ENCODE assay signal across 13 cellular contexts in the genomic region with DNA sequence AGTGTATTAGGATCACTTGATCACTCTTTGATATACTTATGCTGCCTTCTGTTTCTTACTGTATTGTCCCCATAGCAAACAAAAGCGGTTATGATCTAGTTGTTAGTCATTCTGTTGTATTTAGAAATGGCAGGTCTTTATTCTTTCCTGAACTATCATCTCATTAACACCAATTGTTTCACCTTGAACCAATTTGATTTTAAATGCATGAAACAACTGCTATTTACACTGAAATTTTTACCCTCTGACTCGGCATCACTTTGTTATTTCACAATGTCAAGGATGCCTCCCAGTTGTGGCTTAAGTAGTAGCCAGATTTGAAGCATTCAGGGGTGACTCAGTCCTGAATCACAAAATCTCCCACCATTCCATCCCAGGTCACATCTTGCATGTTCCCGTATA.
DNase-seq lines count a peak whose midpoint lies in the region; ATAC-seq and TF ChIP-seq lines count a peak whose summit lies in the region.
"Had no signal": no experiment of that assay in that cellular context is flagged by ENCODE, and none has a peak within 500 bp of the region (broad histone marks: within the 10 kb centered on the region; RNA-seq: fewer than 3 reads in every experiment).

No MANE protein-coding gene starts in this region.

- no peaks in the 10 kb centered on the region for H3K9me3 ChIP-seq in PC-3 (ENCODE audit: low read length)

- no peaks in the 10 kb centered on the region for H3K9me2 ChIP-seq in PC-3 (replicated peaks; ENCODE audit: low read length)

- H2AFZ ChIP-seq in PC-3 (ENCODE audit: low read length), result no peak overlapping the region

- peak overlapping the region; percentile 83 for H3K27ac ChIP-seq in PC-3 (ENCODE audit: low read length)

- H3K27me3 ChIP-seq in PC-3 (ENCODE audit: low read length), result no peaks in the 10 kb centered on the region

- no peak overlapping the region; the same call in 1 of the 2 replicates for H3K4me3 ChIP-seq in PC-3 (ENCODE audit: low read length)

- POLR2A ChIA-PET in PC-3 (lab: Charles Lee; ENCODE audit: unreplicated experiment), result no interaction called here

- no peak for TF ChIP-seq CTCF in PC-3 (conservative IDR thresholded peaks at IDR 0.05; ENCODE audit: low read depth, low read length)

- ATAC-seq in PC-3 (peak; percentile 82), GM19467 (IDR thresholded peaks at IDR 0.05; ENCODE audit: unreplicated experiment) (no peak), Right ventricle myocardium superior (ENCODE audit: poor library complexity) (no peak), GM19397 (IDR thresholded peaks at IDR 0.05; ENCODE audit: unreplicated experiment) (no peak)
- ATAC-seq: activated CD4-positive, alpha-beta T cell treated with anti-CD3 and anti-CD28 coated beads for 36 hours; naive thymus-derived CD8-positive, alpha-beta T cell had no signal

- peak overlapping the region; percentile 22; the same call in 1 of the 2 replicates for H3K9ac ChIP-seq in PC-3 (ENCODE audit: low read length)

- no peaks in the 10 kb centered on the region for H3K79me2 ChIP-seq in PC-3 (ENCODE audit: low read length)

- no TSS peak for BruUV-seq in PC-3 (replicated peaks; lab: Mats Ljungman, UMichigan)

- H3F3A ChIP-seq in PC-3 (ENCODE audit: low read length, unreplicated experiment), result peaks cover 6% of the 10 kb centered on the region

- peak; percentile 96 for DNase-seq in Daoy (ENCODE audit: low read depth)
- peak; percentile 96 for DNase-seq in PC-3
- peak; percentile 87 for DNase-seq in dermis blood vessel endothelial cell
- DNase-seq in non-pigmented ciliary epithelial cell (ENCODE audit: low read depth), result peak; percentile 98
- DNase-seq in Right ventricle myocardium superior, result no peak
- no peak for DNase-seq in NCI-H1436 (lab: John Stamatoyannopoulos, UW)
- DNase-seq: activated CD4-positive, alpha-beta T cell treated with anti-CD3 and anti-CD28 coated beads for 36 hours; NCI-H2171 treated with DMSO at 0.1 percent for 48 hours; SHP77; stimulated activated CD4-positive, alpha-beta T cell treated with anti-CD3 and anti-CD28 coated beads, Interleukin-1b, Interleukin-23, amount 100 ng/mL, for 48 hours had no signal

- CTCF ChIA-PET in PC-3 (lab: Charles Lee), result interaction anchor here (0.7 kb wide), 2 partner anchors 30 to 144 kb away, joined by 4 read pairs; no protein-coding TSS in a partner anchor

- H3K4me1 ChIP-seq in PC-3 (ENCODE audit: insufficient read depth, low read length), result peaks cover 41% of the 10 kb centered on the region

- H3K36me3 ChIP-seq in PC-3 (ENCODE audit: low read depth, low read length), result no peaks in the 10 kb centered on the region

- H4K20me1 ChIP-seq in PC-3 (ENCODE audit: low read length), result no peaks in the 10 kb centered on the region

- intact Hi-C loops in PC-3 (cut with micrococcal nuclease), result loop anchor here (1.0 to 5.0 kb wide), 3 partner anchors 21 to 80 kb away; no protein-coding TSS in a partner anchor
- intact Hi-C loops in Right ventricle myocardium superior (cut with DNase I), result no loop called here

- H3K4me2 ChIP-seq in PC-3 (ENCODE audit: low read length), result peak overlapping the region; percentile 59

Comparison
In these comparisons a context has a peak if more than half of its experiments do, and no peak if none do; other contexts are left out.
1. DNase-seq: peak in Daoy (single experiment), PC-3 (single experiment), dermis blood vessel endothelial cell (single experiment) and non-pigmented ciliary epithelial cell (single experiment); none in Right ventricle myocardium superior (single experiment) and NCI-H1436 (single experiment).